21 cellular contexts compared by ENCODE assay signal in the genomic region with DNA sequence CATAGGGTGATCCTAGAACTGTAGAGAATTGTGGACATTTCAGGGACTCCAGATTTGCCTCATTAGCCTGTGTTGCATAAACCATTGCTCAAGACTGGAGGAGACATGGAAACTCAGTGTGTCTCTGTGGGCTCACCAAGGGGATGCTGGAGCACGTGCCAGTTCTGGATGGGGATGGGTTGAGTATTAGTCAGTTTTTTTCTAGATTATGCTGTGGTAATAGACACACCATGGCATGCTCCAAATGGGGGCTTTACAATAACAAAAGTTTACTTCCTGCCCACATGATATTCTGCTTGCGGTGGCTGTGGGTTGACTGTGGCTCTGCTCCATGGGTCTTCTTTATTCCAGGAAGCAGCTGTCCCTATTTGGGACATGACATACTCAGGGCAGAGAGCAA.
DNase-seq lines count a peak whose midpoint lies in the region; ATAC-seq and TF ChIP-seq lines count a peak whose summit lies in the region.
"Had no signal": no experiment of that assay in that cellular context is flagged by ENCODE, and none has a peak within 500 bp of the region (broad histone marks: within the 10 kb centered on the region; RNA-seq: fewer than 3 reads in every experiment).

No MANE protein-coding gene starts in this region.

- H3K4me1 Mint-ChIP-seq in HFFc6 (ENCODE audit: low read depth): peaks cover 35% of the 10 kb centered on the region
- H3K4me1 Mint-ChIP-seq: B cell had no signal

- no peak for ATAC-seq in GM21723 (IDR thresholded peaks at IDR 0.05; ENCODE audit: unreplicated experiment)
- ATAC-seq: GM12878, HepG2 had no signal

- TF ChIP-seq CTCF in HFFc6 (IDR thresholded peaks at IDR 0.05) (no peak), fibroblast of mammary gland (conservative IDR thresholded peaks at IDR 0.05; ENCODE audit: control insufficient read depth, insufficient read depth, low read depth, low read length) (no peak)

- H3K27ac Mint-ChIP-seq in HFFc6: no peak overlapping the region
- H3K27ac Mint-ChIP-seq: B cell; CD4-positive, alpha-beta memory T cell had no signal

- H3K27me3 Mint-ChIP-seq in HFFc6 (ENCODE audit: insufficient read depth): peaks cover 7% of the 10 kb centered on the region

- DNase-seq in HFFc6 (no peak), M059J (ENCODE audit: low read depth) (peak; percentile 26), fibroblast of mammary gland (ENCODE audit: low read depth) (peak; percentile 10), stromal cell of bone marrow (ENCODE audit: low read depth) (peak; percentile 56), activated gamma-delta T cell treated with Interleukin-2 at 50 U/mL for 16 hours (no peak), NCI-H1417 treated with DMSO at 0.1 percent for 48 hours (lab: John Stamatoyannopoulos, UW) (no peak)
- DNase-seq: Calu3; CD4-positive, alpha-beta memory T cell; DMS79 treated with DMSO at 0.1 percent for 48 hours; GDM1; GOT3; NCI-H1436; NCI-H2029; NCI-H2171; NCI-H446; SW 1271 had no signal

- no peaks in the 10 kb centered on the region for H3K9me3 Mint-ChIP-seq in HFFc6

- H3K4me3 Mint-ChIP-seq in HFFc6: peak overlapping the region; percentile 6; the same call in 1 of the 2 replicates
- H3K4me3 Mint-ChIP-seq: B cell; CD4-positive, alpha-beta memory T cell had no signal

- H3K36me3 Mint-ChIP-seq in HFFc6 (ENCODE audit: low read depth): no peaks in the 10 kb centered on the region
- H3K36me3 Mint-ChIP-seq: CD4-positive, alpha-beta memory T cell had no signal

- H3K4me3 ChIP-seq in fibroblast of mammary gland (ENCODE audit: control insufficient read depth, low read depth, low read length): no peak overlapping the region
- H3K4me3 ChIP-seq: GM12878, SJSA1 had no signal

Comparison
In these comparisons a context has a peak if more than half of its experiments do, and no peak if none do; other contexts are left out.
1. DNase-seq: peak in M059J (single experiment), fibroblast of mammary gland (single experiment) and stromal cell of bone marrow (single experiment); none in HFFc6 (single experiment), activated gamma-delta T cell treated with Interleukin-2 at 50 U/mL for 16 hours (single experiment) and NCI-H1417 treated with DMSO at 0.1 percent for 48 hours (single experiment).